Comparison of ENCODE assay signal across 1 cellular context in genomic region chr7:127651556-127652332, GRCh38.
TF ChIP-seq lines count a peak whose summit lies in the region.

SND1 (plus strand) TSS chr7:127652194; CDS start chr7:127652374, 180 bp downstream.

TF ChIP-seq in K562, 482 proteins besides CTCF, POLR2A, EP300 and RAD21 (continued from another document and continues in another):
- TF ChIP-seq CHD7 (IDR thresholded peaks at IDR 0.05; ENCODE audit: low read depth, low read length) (peak; percentile 25), CREB3 (tag; conservative IDR thresholded peaks at IDR 0.05; ENCODE audit: low read depth) (peak; percentile 95), RBM39 (optimal IDR thresholded peaks at IDR 0.05; ENCODE audit: low read depth, low read length) (peak; percentile 74), ZNF24 (IDR thresholded peaks at IDR 0.05) (peak; percentile 21; the same call in 1 of the 2 replicates), USF2 (CRISPR knock-in tag; IDR thresholded peaks at IDR 0.05) (0 out of 2 replicates have a peak, but pooled peaks have one; percentile 10), E2F6 (IDR thresholded peaks at IDR 0.05; ENCODE audit: borderline replicate concordance in 1 of 2, extremely low read depth in 1 of 2, insufficient read depth in 1 of 2, insufficient read length in 1 of 2, low read depth in 1 of 2, low read length in 1 of 2, poor library complexity in 1 of 2, severe bottlenecking in 1 of 2) (peak; percentile 86 to 89), POLR2B (IDR thresholded peaks at IDR 0.05; ENCODE audit: low read depth, partially characterized antibody) (peak; percentile 97), POLR2G (IDR thresholded peaks at IDR 0.05; ENCODE audit: low read depth, low read length) (peak; percentile 100), ZNF175 (CRISPR knock-in tag; IDR thresholded peaks at IDR 0.05; ENCODE audit: low read depth) (0 out of 2 replicates have a peak, but pooled peaks have one; percentile 77), ZNF174 (CRISPR knock-in tag; IDR thresholded peaks at IDR 0.05) (no peak), FOS (IDR thresholded peaks at IDR 0.05; ENCODE audit: extremely low read depth, insufficient read length) (peak; percentile 89), TRIM24 (IDR thresholded peaks at IDR 0.05) (peak in 1 of 2 experiments; percentile 36; a peak in 1 of 4 replicates), ZNF431 (CRISPR knock-in tag; IDR thresholded peaks at IDR 0.05) (no peak; the same call in 1 of the 2 replicates), SMAD1 (IDR thresholded peaks at IDR 0.05; ENCODE audit: low read depth, low read length, partially characterized antibody) (peak; percentile 77), NR2C2 (CRISPR knock-in tag; IDR thresholded peaks at IDR 0.05) (no peak; the same call in 1 of the 2 replicates), NR2C2 (tag; IDR thresholded peaks at IDR 0.05) (peak; percentile 98), ZNF584 (CRISPR knock-in tag; IDR thresholded peaks at IDR 0.05; ENCODE audit: low read depth) (no peak; the same call in 1 of the 2 replicates), ZNF324 (CRISPR knock-in tag; IDR thresholded peaks at IDR 0.05) (0 out of 2 replicates have a peak, but pooled peaks have one; percentile 31), ERF (CRISPR knock-in tag; IDR thresholded peaks at IDR 0.05) (peak; percentile 52; the same call in 1 of the 2 replicates), ZNF707 (CRISPR knock-in tag; conservative IDR thresholded peaks at IDR 0.05) (no peak), TCF15 (CRISPR knock-in tag; IDR thresholded peaks at IDR 0.05) (0 out of 2 replicates have a peak, but pooled peaks have one; percentile 73), SRF (CRISPR knock-in tag; IDR thresholded peaks at IDR 0.05) (peak; percentile 79 to 99; a peak in 3 of 4 replicates), AFF4 (CRISPR knock-in tag; IDR thresholded peaks at IDR 0.05) (peak; percentile 97), MAFK (IDR thresholded peaks at IDR 0.05; ENCODE audit: low read length) (peak; percentile 67), ZFP36 (IDR thresholded peaks at IDR 0.05; ENCODE audit: low read depth, low read length, partially characterized antibody) (peak; percentile 28), SIN3B (IDR thresholded peaks at IDR 0.05; ENCODE audit: low read depth) (peak; percentile 73), CBX5 (IDR thresholded peaks at IDR 0.05; ENCODE audit: borderline replicate concordance, low read depth) (no peak), ZC3H11A (IDR thresholded peaks at IDR 0.05; ENCODE audit: low read depth, low read length) (0 out of 2 replicates have a peak, but pooled peaks have one; percentile 5), TCFL5 (CRISPR knock-in tag; conservative IDR thresholded peaks at IDR 0.05) (no peak), JUND (IDR thresholded peaks at IDR 0.05; ENCODE audit: borderline replicate concordance, low read depth, low read length) (peak; percentile 81), JUND (tag; IDR thresholded peaks at IDR 0.05; ENCODE audit: borderline replicate concordance, low read depth, low read length) (peak; percentile 81; the same call in 2 of the 3 replicates), JUN (IDR thresholded peaks at IDR 0.05; ENCODE audit: borderline replicate concordance, low read depth, low read length) (no peak), JUN (CRISPR knock-in tag; IDR thresholded peaks at IDR 0.05; ENCODE audit: borderline replicate concordance) (peak; percentile 82; the same call in 1 of the 2 replicates), STAT5A (IDR thresholded peaks at IDR 0.05; ENCODE audit: borderline replicate concordance, low read length) (peak; percentile 26; the same call in 1 of the 2 replicates), HNRNPLL (IDR thresholded peaks at IDR 0.05; ENCODE audit: low read depth, low read length, poor library complexity, severe bottlenecking) (peak; percentile 88), KDM1A (IDR thresholded peaks at IDR 0.05) (peak; percentile 30 to 52; a peak in 1 of 4 replicates), ZNF133 (CRISPR knock-in tag; IDR thresholded peaks at IDR 0.05) (no peak)
- TF ChIP-seq, protein P1, sequence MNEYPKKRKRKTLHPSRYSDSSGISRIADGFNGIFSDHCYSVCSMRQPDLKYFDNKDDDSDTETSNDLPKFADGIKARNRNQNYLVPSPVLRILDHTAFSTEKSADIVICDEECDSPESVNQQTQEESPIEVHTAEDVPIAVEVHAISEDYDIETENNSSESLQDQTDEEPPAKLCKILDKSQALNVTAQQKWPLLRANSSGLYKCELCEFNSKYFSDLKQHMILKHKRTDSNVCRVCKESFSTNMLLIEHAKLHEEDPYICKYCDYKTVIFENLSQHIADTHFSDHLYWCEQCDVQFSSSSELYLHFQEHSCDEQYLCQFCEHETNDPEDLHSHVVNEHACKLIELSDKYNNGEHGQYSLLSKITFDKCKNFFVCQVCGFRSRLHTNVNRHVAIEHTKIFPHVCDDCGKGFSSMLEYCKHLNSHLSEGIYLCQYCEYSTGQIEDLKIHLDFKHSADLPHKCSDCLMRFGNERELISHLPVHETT (CRISPR knock-in tag; conservative IDR thresholded peaks at IDR 0.05 in 1 of 2, IDR thresholded peaks at IDR 0.05 in 1 of 2), result peak in 1 of 2 experiments; percentile 63; a peak in 1 of 4 replicates
- TF ChIP-seq, protein P2, sequence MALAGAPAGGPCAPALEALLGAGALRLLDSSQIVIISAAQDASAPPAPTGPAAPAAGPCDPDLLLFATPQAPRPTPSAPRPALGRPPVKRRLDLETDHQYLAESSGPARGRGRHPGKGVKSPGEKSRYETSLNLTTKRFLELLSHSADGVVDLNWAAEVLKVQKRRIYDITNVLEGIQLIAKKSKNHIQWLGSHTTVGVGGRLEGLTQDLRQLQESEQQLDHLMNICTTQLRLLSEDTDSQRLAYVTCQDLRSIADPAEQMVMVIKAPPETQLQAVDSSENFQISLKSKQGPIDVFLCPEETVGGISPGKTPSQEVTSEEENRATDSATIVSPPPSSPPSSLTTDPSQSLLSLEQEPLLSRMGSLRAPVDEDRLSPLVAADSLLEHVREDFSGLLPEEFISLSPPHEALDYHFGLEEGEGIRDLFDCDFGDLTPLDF (CRISPR knock-in tag; IDR thresholded peaks at IDR 0.05), result peak; percentile 29
